In the genomic region with DNA sequence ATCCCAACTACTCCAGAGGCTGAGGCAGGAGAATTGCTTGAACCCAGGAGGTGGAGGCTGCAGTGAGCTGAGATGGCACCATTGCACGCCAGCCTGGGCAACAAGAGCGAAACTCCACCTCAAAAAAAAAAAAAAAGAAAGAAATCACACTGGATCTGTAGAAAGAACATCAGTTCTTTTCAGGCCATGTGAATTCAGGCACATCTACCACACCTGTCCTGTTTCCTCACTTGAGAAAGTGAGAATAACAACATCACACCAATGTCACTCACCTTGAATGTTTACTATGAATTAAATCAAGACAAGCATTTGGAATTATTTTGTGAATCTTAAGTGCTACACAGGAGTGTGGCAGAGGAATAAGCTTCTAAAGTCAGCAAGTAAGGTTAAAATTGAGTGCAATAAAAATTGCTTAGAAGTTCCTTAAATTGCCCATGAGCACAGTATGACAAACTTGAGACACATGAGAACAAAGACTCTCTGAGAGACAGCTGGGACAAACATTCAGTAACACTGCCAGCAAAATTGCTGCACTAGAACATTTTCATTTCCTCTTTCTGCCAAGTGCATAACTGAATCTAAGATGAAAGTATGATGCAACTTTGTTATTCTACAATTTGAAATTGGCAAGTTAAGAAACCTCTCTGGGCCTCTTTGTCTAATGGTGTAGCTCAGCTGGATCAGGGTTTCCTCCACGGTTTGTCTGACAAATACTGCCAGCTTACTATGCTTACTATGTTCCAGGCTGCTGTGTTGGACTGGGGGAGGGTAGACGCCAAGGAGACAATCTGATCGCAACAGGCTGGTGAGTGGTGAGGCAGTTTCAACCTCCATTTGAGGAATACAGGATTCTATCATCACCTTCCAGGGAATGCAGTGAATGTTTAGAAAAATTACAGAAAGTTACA, we compare ENCODE assay signal across 8 cellular contexts.
DNase-seq lines count a peak whose midpoint lies in the region; ATAC-seq and TF ChIP-seq lines count a peak whose summit lies in the region.

No MANE protein-coding gene starts in this region.

- DNase-seq in COLO668 (lab: John Stamatoyannopoulos, UW; ENCODE audit: unreplicated experiment): peak; percentile 18
- DNase-seq in astrocyte of the hippocampus (ENCODE audit: low read depth, low spot score): peak; percentile 72
- DNase-seq in iris pigment epithelial cell (ENCODE audit: low read depth): peak; percentile 90
- peak; percentile 46 to 48 for DNase-seq in stimulated activated CD4-positive, alpha-beta T cell treated with anti-CD3 and anti-CD28 coated beads, Interleukin-2, amount 100 ng/mL, for 24 hours
- DNase-seq in SW480 (ENCODE audit: low spot score): no peak

- peak; percentile 42 for TF ChIP-seq POLR2A in Raji (IDR thresholded peaks at IDR 0.05; ENCODE audit: insufficient read depth, low read depth, low read length)

- ATAC-seq in GM19372 (IDR thresholded peaks at IDR 0.05; ENCODE audit: low read depth, unreplicated experiment) (peak; percentile 29), HG03439 (IDR thresholded peaks at IDR 0.05; ENCODE audit: unreplicated experiment) (peak; percentile 43)
